Comparison of ENCODE assay signal across 15 cellular contexts in the genomic region with DNA sequence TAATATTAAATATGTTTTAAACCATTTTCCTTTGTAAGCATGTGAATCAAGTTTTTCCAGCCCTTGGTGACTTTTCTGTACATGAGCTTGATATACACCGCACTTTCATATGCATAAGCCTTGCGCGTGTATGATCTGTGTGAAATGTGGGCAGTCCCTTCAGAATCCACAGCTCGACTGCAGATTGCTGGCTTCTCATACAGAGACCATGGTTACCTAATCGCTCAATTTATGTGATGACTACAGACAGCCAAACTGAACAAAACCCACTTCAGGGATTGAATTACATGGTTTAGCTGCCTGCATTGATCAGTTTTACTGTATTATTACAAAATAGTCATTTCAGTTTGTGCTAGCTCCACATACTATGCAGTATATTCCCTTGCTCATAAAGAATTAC.
DNase-seq lines count a peak whose midpoint lies in the region; FAIRE-seq and TF ChIP-seq lines count a peak whose summit lies in the region.
"Had no signal": no experiment of that assay in that cellular context is flagged by ENCODE, and none has a peak within 500 bp of the region (broad histone marks: within the 10 kb centered on the region; RNA-seq: fewer than 3 reads in every experiment).

No MANE protein-coding gene starts in this region.

- no peak overlapping the region for H2BK12ac ChIP-seq in H1 (ENCODE audit: low read depth, low read length)

- peak overlapping the region; percentile 66 for H2BK120ac ChIP-seq in H1 (replicated peaks; ENCODE audit: low read depth, low read length)

- intact Hi-C loops in posterior vena cava (cut with DNase I), result no loop called here

- no peak overlapping the region for H3K4ac ChIP-seq in H1 (replicated peaks; ENCODE audit: insufficient read length, low read depth, low read length)

- no peak for TF ChIP-seq CTCF in H1 (IDR thresholded peaks at IDR 0.05; ENCODE audit: control extremely low read depth in 1 of 3, insufficient read depth in 1 of 3, low read depth in 1 of 3, low read length in 3 of 3)

- TF ChIP-seq EP300 in H1 (IDR thresholded peaks at IDR 0.05; ENCODE audit: borderline replicate concordance in 1 of 2, low read depth in 2 of 2, low read length in 2 of 2), result no peak

- POLR2A ChIA-PET in H1 (lab: Charles Lee; ENCODE audit: partially characterized antibody), result no interaction called here

- no peak for TF ChIP-seq RAD21 in H1 (IDR thresholded peaks at IDR 0.05 in 1 of 2, conservative IDR thresholded peaks at IDR 0.05 in 1 of 2; ENCODE audit: low read depth in 2 of 2, low read length in 2 of 2)

- H3K4me1 ChIP-seq in H1 (replicated peaks in 1 of 4; ENCODE audit: control insufficient read depth in 3 of 4, insufficient read depth in 4 of 4, low read length in 3 of 4), result no peaks in the 10 kb centered on the region

- H3K14ac ChIP-seq in H1 (ENCODE audit: insufficient read length), result no peak overlapping the region

- no peak overlapping the region for H4K8ac ChIP-seq in H1 (ENCODE audit: extremely low read depth, insufficient read depth, low read length)

- no peak overlapping the region for H2BK15ac ChIP-seq in H1 (ENCODE audit: low read length)

- H3K23ac ChIP-seq in H1 (ENCODE audit: insufficient read length), result no peak overlapping the region

- no peaks in the 10 kb centered on the region for H3K27me3 ChIP-seq in H1 (replicated peaks in 1 of 4; ENCODE audit: control insufficient read depth in 3 of 4, extremely low read depth in 1 of 4, insufficient read depth in 3 of 4, low read length in 3 of 4)
- H3K27me3 ChIP-seq: MG63 had no signal

- no peak overlapping the region for H3K27ac ChIP-seq in H1 (ENCODE audit: low read depth, low read length)

- no peak for FAIRE-seq in H1 (lab: Jason Lieb, UNC)
- FAIRE-seq: GM19239 had no signal

- CTCF ChIA-PET in H1 (lab: Charles Lee; ENCODE audit: partially characterized antibody), result no interaction called here

- H2BK20ac ChIP-seq in H1 (ENCODE audit: low read length), result no peak overlapping the region

- H3K79me2 ChIP-seq in H1 (ENCODE audit: control insufficient read depth in 1 of 2, insufficient read depth in 2 of 2, low read length in 2 of 2), result no peaks in the 10 kb centered on the region

- no peak overlapping the region for H4K5ac ChIP-seq in H1 (ENCODE audit: insufficient read length, low read depth, low read length)

- no peaks in the 10 kb centered on the region for H3K36me3 ChIP-seq in H1 (ENCODE audit: control insufficient read depth in 2 of 4, insufficient read depth in 4 of 4, low read length in 3 of 4)
- H3K36me3 ChIP-seq: MG63 had no signal

- H2AFZ ChIP-seq in H1 (ENCODE audit: low read length), result no peak overlapping the region

- H3K9ac ChIP-seq in H1 (replicated peaks in 1 of 4; ENCODE audit: extremely low read depth in 1 of 4, low read depth in 3 of 4, low read length in 3 of 4), result no peak overlapping the region

- no peaks in the 10 kb centered on the region for H4K20me1 ChIP-seq in H1 (replicated peaks in 1 of 2; ENCODE audit: control insufficient read depth in 1 of 2, insufficient read depth in 2 of 2, low read length in 2 of 2)

- no peak overlapping the region for H3K56ac ChIP-seq in H1 (replicated peaks; ENCODE audit: insufficient read length, low read depth, low read length)

- TF ChIP-seq POLR2A in H1 (IDR thresholded peaks at IDR 0.05; ENCODE audit: control extremely low read depth in 1 of 2, low read depth in 2 of 2, low read length in 2 of 2), result no peak

- no peak overlapping the region for H4K91ac ChIP-seq in H1 (replicated peaks; ENCODE audit: insufficient read length, low read length)

- no peak overlapping the region for H3K4me2 ChIP-seq in H1 (ENCODE audit: insufficient read depth in 1 of 2, low read depth in 2 of 2, low read length in 2 of 2)

- H2AK5ac ChIP-seq in H1 (ENCODE audit: low read depth, low read length), result no peak overlapping the region

- no peak overlapping the region for H2BK5ac ChIP-seq in H1 (ENCODE audit: low read depth, low read length)

- no peak overlapping the region for H3K18ac ChIP-seq in H1 (ENCODE audit: extremely low read depth, low read length)

- H3K23me2 ChIP-seq in H1 (ENCODE audit: low read depth, low read length), result no peaks in the 10 kb centered on the region

- peak; percentile 85 for DNase-seq in NCI-H1436 (lab: John Stamatoyannopoulos, UW)
- DNase-seq in NCI-H748 (lab: John Stamatoyannopoulos, UW; ENCODE audit: unreplicated experiment), result peak; percentile 77
- no peak for DNase-seq in H1 (ENCODE audit: low read depth in 1 of 2, low spot score in 2 of 2)
- peak; percentile 14 for DNase-seq in skeletal muscle cell (ENCODE audit: low read depth)
- DNase-seq in UCSD-AML1 (lab: John Stamatoyannopoulos, UW; ENCODE audit: unreplicated experiment), result no peak
- DNase-seq in posterior vena cava (ENCODE audit: low spot score), result no peak
- no peak for DNase-seq in T-helper 1 cell
- DNase-seq: ACHN; CD4-positive, alpha-beta T cell; H9; IMR-90; Karpas-422; MG63; NCI-H1092 had no signal

- H3K79me1 ChIP-seq in H1 (ENCODE audit: low read depth, low read length), result no peaks in the 10 kb centered on the region

- no peaks in the 10 kb centered on the region for H3K9me3 ChIP-seq in H1 (ENCODE audit: insufficient read depth in 2 of 2, low read depth in 1 of 2, low read length in 1 of 2)
- H3K9me3 ChIP-seq: MG63 had no signal

- no peak overlapping the region for H3K4me3 ChIP-seq in H1 (ENCODE audit: extremely low read depth in 1 of 4, insufficient read depth in 2 of 4, low read depth in 3 of 4, low read length in 4 of 4)
- no peak overlapping the region for H3K4me3 ChIP-seq in skeletal muscle cell (ENCODE audit: low read depth, low read length)
- H3K4me3 ChIP-seq: MG63 had no signal

- WGBS in H1 (ENCODE audit: extremely low coverage in 1 of 2, insufficient coverage in 1 of 2, insufficient read length in 1 of 2, insufficient replicate concordance in 2 of 2, low coverage in 1 of 2, low lambda C conversion rate in 2 of 2, missing lambda C conversion rate in 1 of 2), 2 experiments, result 97% methylated on average over 5 of the region's 5 CpGs; no CpG with 5 or more reads in 1 of the 2 experiments

TF ChIP-seq in H1, 55 proteins besides CTCF, POLR2A, EP300 and RAD21:
- TF ChIP-seq PHF8 (conservative IDR thresholded peaks at IDR 0.05; ENCODE audit: low read depth, low read length), result no peak
- no peak for TF ChIP-seq CEBPB (IDR thresholded peaks at IDR 0.05; ENCODE audit: low read depth, low read length)
- no peak for TF ChIP-seq BRCA1 (IDR thresholded peaks at IDR 0.05; ENCODE audit: low read depth, low read length)
- TF ChIP-seq POU5F1 (IDR thresholded peaks at IDR 0.05; ENCODE audit: low read depth, low read length), result no peak
- no peak for TF ChIP-seq SIRT6 (IDR thresholded peaks at IDR 0.05; ENCODE audit: low read length)
- TF ChIP-seq POLR2AphosphoS5 (IDR thresholded peaks at IDR 0.05; ENCODE audit: low read depth, low read length), result no peak
- TF ChIP-seq TCF12 (IDR thresholded peaks at IDR 0.05; ENCODE audit: low read depth, low read length), result no peak

Comparison
In these comparisons a context has a peak if more than half of its experiments do, and no peak if none do; other contexts are left out.
1. DNase-seq: peak in NCI-H1436 (single experiment), NCI-H748 (single experiment) and skeletal muscle cell (single experiment); none in H1 (0 of 2), UCSD-AML1 (single experiment), posterior vena cava (single experiment) and T-helper 1 cell (0 of 5).